In genomic region chr16:2428051-2428786, GRCh38 we compare ENCODE assay signal across 8 cellular contexts. TPM values are rescaled to one million over a fixed set of nuclear protein-coding genes. Genes with fewer than 3 reads are reported as not detected.
DNase-seq lines count a peak whose midpoint lies in the region; ATAC-seq and TF ChIP-seq lines count a peak whose summit lies in the region.

No MANE protein-coding gene starts in this region.

- peak overlapping the region; percentile 8 for H3K27ac ChIP-seq in rectal smooth muscle tissue (ENCODE audit: low read depth, low read length)

- peak overlapping the region; percentile 83 for H3K4me3 Mint-ChIP-seq in activated T-helper 1 cell treated with anti-CD3 and anti-CD28 coated beads, Interleukin-12 subunit alpha, Interleukin-12 subunit beta, Interleukin-2, Interleukin-4 antibody, amounts not matched to agents 30 ng/mL and 10 ng/mL and 1 ng/mL, durations not matched to agents 14 hours and 24 hours and 36 hours

- H3K4me3 ChIP-seq in AG04449 (ENCODE audit: low read depth, low read length) (peak overlapping the region; percentile 81), GM12875 (ENCODE audit: low read depth, low read length) (peak overlapping the region; percentile 89), rectal smooth muscle tissue (ENCODE audit: low read length) (peak overlapping the region; percentile 63)

- H3K27ac Mint-ChIP-seq in activated T-helper 1 cell treated with anti-CD3 and anti-CD28 coated beads, Interleukin-12 subunit alpha, Interleukin-12 subunit beta, Interleukin-2, Interleukin-4 antibody, amounts not matched to agents 30 ng/mL and 10 ng/mL and 1 ng/mL, durations not matched to agents 14 hours and 24 hours and 36 hours = peak overlapping the region; percentile 49

- peak; percentile 41 for TF ChIP-seq CTCF in AG04449 (IDR thresholded peaks at IDR 0.05; ENCODE audit: insufficient read depth, low read length, missing control alignments)
- peak; percentile 29; the same call in 1 of the 2 replicates for TF ChIP-seq CTCF in GM12875 (IDR thresholded peaks at IDR 0.05; ENCODE audit: borderline replicate concordance, insufficient read depth, low read depth, low read length)

- POLR2A ChIA-PET in AG04449 (lab: Yijun Ruan, JAX) = interaction anchor here (0.7 kb wide), 1 partner anchor 39 kb away, joined by 4 read pairs; no protein-coding TSS in a partner anchor

- DNase-seq in AG04449 (ENCODE audit: low read depth, low spot score) (no peak), HuH-7.5 (ENCODE audit: low spot score) (peak; percentile 45), left ventricle myocardium superior (no peak)
- no peak for DNase-seq in activated T-helper 1 cell treated with anti-CD3 and anti-CD28 coated beads, Interleukin-12 subunit alpha, Interleukin-12 subunit beta, Interleukin-2, Interleukin-4 antibody, amounts not matched to agents 30 ng/mL and 10 ng/mL and 1 ng/mL, durations not matched to agents 14 hours and 24 hours and 36 hours (ENCODE audit: low spot score)

- H3K27me3 ChIP-seq in rectal smooth muscle tissue (ENCODE audit: control insufficient read depth, insufficient read depth, low read length) = no peaks in the 10 kb centered on the region

- intact Hi-C loops in activated T-helper 1 cell treated with anti-CD3 and anti-CD28 coated beads, Interleukin-12 subunit alpha, Interleukin-12 subunit beta, Interleukin-2, Interleukin-4 antibody, amounts not matched to agents 30 ng/mL and 10 ng/mL and 1 ng/mL, durations not matched to agents 14 hours and 24 hours and 36 hours (cut with micrococcal nuclease) = loop anchor here (2.0 to 10.0 kb wide), 3 partner anchors 33 to 233 kb away; partner anchors contain the start of genes ABCA3, CASKIN1 and TEDC2
- intact Hi-C loops in left ventricle myocardium superior (cut with micrococcal nuclease) = no loop called here

- H3K9me3 Mint-ChIP-seq in activated T-helper 1 cell treated with anti-CD3 and anti-CD28 coated beads, Interleukin-12 subunit alpha, Interleukin-12 subunit beta, Interleukin-2, Interleukin-4 antibody, amounts not matched to agents 30 ng/mL and 10 ng/mL and 1 ng/mL, durations not matched to agents 14 hours and 24 hours and 36 hours = no peaks in the 10 kb centered on the region

- H3K36me3 Mint-ChIP-seq in activated T-helper 1 cell treated with anti-CD3 and anti-CD28 coated beads, Interleukin-12 subunit alpha, Interleukin-12 subunit beta, Interleukin-2, Interleukin-4 antibody, amounts not matched to agents 30 ng/mL and 10 ng/mL and 1 ng/mL, durations not matched to agents 14 hours and 24 hours and 36 hours (ENCODE audit: low read depth) = peaks cover 19% of the 10 kb centered on the region

- peaks cover 27% of the 10 kb centered on the region for H3K4me1 Mint-ChIP-seq in activated T-helper 1 cell treated with anti-CD3 and anti-CD28 coated beads, Interleukin-12 subunit alpha, Interleukin-12 subunit beta, Interleukin-2, Interleukin-4 antibody, amounts not matched to agents 30 ng/mL and 10 ng/mL and 1 ng/mL, durations not matched to agents 14 hours and 24 hours and 36 hours (ENCODE audit: low read depth)

- H3K36me3 ChIP-seq in rectal smooth muscle tissue (ENCODE audit: control insufficient read depth, insufficient read depth, low read length) = peaks cover 4% of the 10 kb centered on the region

- H3K9ac ChIP-seq in rectal smooth muscle tissue (ENCODE audit: low read length) = peak overlapping the region; percentile 34

- no peaks in the 10 kb centered on the region for H3K4me1 ChIP-seq in rectal smooth muscle tissue (ENCODE audit: control insufficient read depth, insufficient read depth, low read length)

- CTCF ChIA-PET in AG04449 (lab: Yijun Ruan, JAX) = interaction anchor here (0.9 to 4.2 kb wide), 8 partner anchors 10 to 88 kb away, joined by 4 to 17 read pairs (median 6); partner anchors contain the start of gene ABCA3

- ATAC-seq in left ventricle myocardium superior (peak; percentile 38), GM19351 (IDR thresholded peaks at IDR 0.05; ENCODE audit: unreplicated experiment) (no peak), HG02610 (IDR thresholded peaks at IDR 0.05; ENCODE audit: unreplicated experiment) (no peak)

- H3K27me3 Mint-ChIP-seq in activated T-helper 1 cell treated with anti-CD3 and anti-CD28 coated beads, Interleukin-12 subunit alpha, Interleukin-12 subunit beta, Interleukin-2, Interleukin-4 antibody, amounts not matched to agents 30 ng/mL and 10 ng/mL and 1 ng/mL, durations not matched to agents 14 hours and 24 hours and 36 hours (ENCODE audit: insufficient read depth) = no peaks in the 10 kb centered on the region

RNA-seq across cellular contexts. Expression of gene CCNF, which starts 1.0 kb away (rescaled TPM):
- total RNA-seq in activated T-helper 1 cell treated with anti-CD3 and anti-CD28 coated beads, Interleukin-12 subunit alpha, Interleukin-12 subunit beta, Interleukin-2, Interleukin-4 antibody, amounts not matched to agents 30 ng/mL and 10 ng/mL and 1 ng/mL, durations not matched to agents 14 hours and 24 hours and 36 hours = 45.3 and 46.7 TPM in 2 replicates
- 1.1 TPM for total RNA-seq in left ventricle myocardium superior

RNA-seq across cellular contexts. Expression of gene TEDC2, which starts 31.7 kb away (rescaled TPM):
- total RNA-seq in activated T-helper 1 cell treated with anti-CD3 and anti-CD28 coated beads, Interleukin-12 subunit alpha, Interleukin-12 subunit beta, Interleukin-2, Interleukin-4 antibody, amounts not matched to agents 30 ng/mL and 10 ng/mL and 1 ng/mL, durations not matched to agents 14 hours and 24 hours and 36 hours = 41.0 and 43.9 TPM in 2 replicates
- total RNA-seq in left ventricle myocardium superior = 0.67 TPM

RNA-seq across cellular contexts. Expression of gene NTN3, which starts 42.9 kb away (rescaled TPM):
- total RNA-seq in activated T-helper 1 cell treated with anti-CD3 and anti-CD28 coated beads, Interleukin-12 subunit alpha, Interleukin-12 subunit beta, Interleukin-2, Interleukin-4 antibody, amounts not matched to agents 30 ng/mL and 10 ng/mL and 1 ng/mL, durations not matched to agents 14 hours and 24 hours and 36 hours = 0.10 TPM in 1 of 2 replicates, not detected in the other
- total RNA-seq in left ventricle myocardium superior = 0.52 TPM

RNA-seq across cellular contexts. Expression of gene TBC1D24, which starts 46.7 kb away (rescaled TPM):
- total RNA-seq in activated T-helper 1 cell treated with anti-CD3 and anti-CD28 coated beads, Interleukin-12 subunit alpha, Interleukin-12 subunit beta, Interleukin-2, Interleukin-4 antibody, amounts not matched to agents 30 ng/mL and 10 ng/mL and 1 ng/mL, durations not matched to agents 14 hours and 24 hours and 36 hours = 19.6 and 24.6 TPM in 2 replicates
- total RNA-seq in left ventricle myocardium superior = 15.4 TPM

Comparison
In these comparisons a context has a peak if more than half of its experiments do, and no peak if none do; other contexts are left out.
1. RNA of gene CCNF, which starts 1.0 kb away (total RNA-seq): 45.3 to 46.7 TPM in activated T-helper 1 cell treated with anti-CD3 and anti-CD28 coated beads, Interleukin-12 subunit alpha, Interleukin-12 subunit beta, Interleukin-2, Interleukin-4 antibody, amounts not matched to agents 30 ng/mL and 10 ng/mL and 1 ng/mL, durations not matched to agents 14 hours and 24 hours and 36 hours; 1.1 TPM in left ventricle myocardium superior (single experiment); every median in the first group is over 10 times any median in the second.
2. RNA of gene TEDC2, which starts 31.7 kb away (total RNA-seq): 41.0 to 43.9 TPM in activated T-helper 1 cell treated with anti-CD3 and anti-CD28 coated beads, Interleukin-12 subunit alpha, Interleukin-12 subunit beta, Interleukin-2, Interleukin-4 antibody, amounts not matched to agents 30 ng/mL and 10 ng/mL and 1 ng/mL, durations not matched to agents 14 hours and 24 hours and 36 hours; 0.67 TPM in left ventricle myocardium superior (single experiment); every median in the first group is over 10 times any median in the second.
3. Peak in every context shown above with its lines, with median percentiles within 50 percentile points of each other: H3K4me3 ChIP-seq.